In the genomic region with DNA sequence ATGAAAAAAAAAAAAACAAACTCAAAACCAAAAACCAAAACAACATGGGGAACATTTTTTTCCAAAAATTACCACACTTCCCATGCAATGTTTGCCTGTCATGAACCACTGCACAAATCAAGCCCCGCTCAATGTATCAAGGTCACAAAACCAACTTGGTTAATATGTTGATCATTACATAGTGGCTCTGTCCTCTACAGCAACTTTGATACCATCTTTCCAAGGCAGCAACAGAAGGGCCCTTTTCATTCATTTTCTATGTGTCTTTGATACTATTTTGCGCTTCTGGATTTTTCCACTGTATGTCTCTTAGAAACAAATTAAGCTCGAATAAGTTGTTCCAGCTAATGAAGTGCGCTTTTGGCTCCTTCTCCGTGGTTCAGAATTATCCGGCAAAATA, we compare ENCODE assay signal across 9 cellular contexts. TPM values are rescaled to one million over a fixed set of nuclear protein-coding genes. Genes with fewer than 3 reads are reported as not detected.
A peak's percentile ranks its signal among the peaks of the same experiment; 100 is the strongest.
DNase-seq lines count a peak whose midpoint lies in the region; ATAC-seq, FAIRE-seq and TF ChIP-seq lines count a peak whose summit lies in the region.
"Had no signal": no experiment of that assay in that cellular context is flagged by ENCODE, and none has a peak within 500 bp of the region (broad histone marks: within the 10 kb centered on the region; RNA-seq: fewer than 3 reads in every experiment).

No MANE protein-coding gene starts in this region.

- intact Hi-C loops in CD4-positive, alpha-beta T cell (cut with DNase I, micrococcal nuclease), result loop anchor here in 1 of 2 experiments (1.0 to 5.0 kb wide), 6 partner anchors 84 to 376 kb away; partner anchors contain the start of genes CHD6 and TOP1
- intact Hi-C loops in PC-9 (cut with micrococcal nuclease; ENCODE audit: unreplicated experiment), result loop anchor here (1.0 to 5.0 kb wide), 3 partner anchors 49 to 143 kb away; no protein-coding TSS in a partner anchor
- intact Hi-C loops in endothelial cell of umbilical vein (cut with micrococcal nuclease), result no loop called here

- H3K4me1 Mint-ChIP-seq in CD4-positive, alpha-beta T cell (ENCODE audit: low read depth), result peaks cover 38% of the 10 kb centered on the region
- H3K4me1 Mint-ChIP-seq in osteocyte (ENCODE audit: unreplicated experiment), result peaks cover 40% of the 10 kb centered on the region

- peaks cover 14% of the 10 kb centered on the region; the same call in 1 of the 2 replicates for H3F3A ChIP-seq in PC-9 (ENCODE audit: insufficient read depth, low read depth)

- no peak for TF ChIP-seq CTCF in CD4-positive, alpha-beta T cell (IDR thresholded peaks at IDR 0.05)
- TF ChIP-seq CTCF in PC-9 (conservative IDR thresholded peaks at IDR 0.05), result no peak
- no peak for TF ChIP-seq CTCF in endothelial cell of umbilical vein (IDR thresholded peaks at IDR 0.05; ENCODE audit: extremely low read depth in 1 of 2, insufficient read depth in 1 of 2, low read depth in 1 of 2, low read length in 2 of 2)
- TF ChIP-seq CTCF in osteocyte (IDR thresholded peaks at IDR 0.05), result no peak

- H3K27ac Mint-ChIP-seq in CD4-positive, alpha-beta T cell, result peak overlapping the region; percentile 74
- H3K27ac Mint-ChIP-seq in osteocyte (ENCODE audit: unreplicated experiment), result peak overlapping the region; percentile 90

- no peaks in the 10 kb centered on the region for H3K27me3 Mint-ChIP-seq in CD4-positive, alpha-beta T cell
- H3K27me3 Mint-ChIP-seq in osteocyte (ENCODE audit: unreplicated experiment), result no peaks in the 10 kb centered on the region

- POLR2A ChIA-PET in CD4-positive, alpha-beta T cell (lab: Charles Lee), result interaction anchor here (1.1 to 2.4 kb wide), 3 partner anchors 9 to 178 kb away, joined by 3 to 15 read pairs (median 4); partner anchors contain the start of gene PLCG1
- POLR2A ChIA-PET in PC-9 (lab: Charles Lee; ENCODE audit: unreplicated experiment), result no interaction called here
- POLR2A ChIA-PET in endothelial cell of umbilical vein (lab: Charles Lee), result no interaction called here

- H2AFZ ChIP-seq in PC-9 (peak overlapping the region; percentile 98; the same call in 1 of the 2 replicates), endothelial cell of umbilical vein (ENCODE audit: low read depth, low read length) (no peak overlapping the region)

- ATAC-seq in CD4-positive, alpha-beta T cell (ENCODE audit: poor library complexity), result no peak
- ATAC-seq in GM21825 (IDR thresholded peaks at IDR 0.05; ENCODE audit: unreplicated experiment) (no peak), HG03520 (IDR thresholded peaks at IDR 0.05; ENCODE audit: unreplicated experiment) (no peak)

- H3K9ac ChIP-seq in endothelial cell of umbilical vein (replicated peaks; ENCODE audit: extremely low read depth, insufficient read depth, low read length), result peak overlapping the region; percentile 62

- H3K4me3 ChIP-seq in PC-9 (peak overlapping the region; percentile 83), endothelial cell of umbilical vein (replicated peaks in 1 of 3; ENCODE audit: insufficient read depth in 1 of 3, low read depth in 1 of 3, low read length in 3 of 3) (no peak overlapping the region)

- H3K4me1 ChIP-seq in PC-9 (replicated peaks; ENCODE audit: insufficient read depth) (peaks cover 27% of the 10 kb centered on the region), endothelial cell of umbilical vein (ENCODE audit: control insufficient read depth, extremely low read depth, insufficient read depth, low read length) (peaks cover 18% of the 10 kb centered on the region)

- H3K4me2 ChIP-seq in PC-9 (peak overlapping the region; percentile 89), endothelial cell of umbilical vein (ENCODE audit: insufficient read depth, low read length) (peak overlapping the region; percentile 90)

- no peaks in the 10 kb centered on the region for H3K9me3 Mint-ChIP-seq in CD4-positive, alpha-beta T cell
- no peaks in the 10 kb centered on the region for H3K9me3 Mint-ChIP-seq in osteocyte (ENCODE audit: unreplicated experiment)

- H3K27ac ChIP-seq in CD4-positive, alpha-beta T cell (ENCODE audit: low read depth, low read length), result no peak overlapping the region
- H3K27ac ChIP-seq in PC-9 (peak overlapping the region; percentile 51; the same call in 1 of the 2 replicates), endothelial cell of umbilical vein (ENCODE audit: insufficient read depth, low read depth, low read length) (no peak overlapping the region)

- dilution Hi-C loops in endothelial cell of umbilical vein (cut with MboI; ENCODE audit: extremely low pct_ligation_motif_present, low sequenced_read_pairs), result no loop called here

- FAIRE-seq in endothelial cell of umbilical vein (lab: Jason Lieb, UNC), result no peak

- BruUV-seq in PC-9 (replicated peaks; lab: Mats Ljungman, UMichigan) (TSS peak; percentile 66), endothelial cell of umbilical vein (replicated peaks; lab: Mats Ljungman, UMichigan) (TSS peak; percentile 51)

- peak overlapping the region; percentile 90 for H3K4me3 Mint-ChIP-seq in CD4-positive, alpha-beta T cell
- H3K4me3 Mint-ChIP-seq in osteocyte (ENCODE audit: unreplicated experiment), result peak overlapping the region; percentile 86

- H3K9me3 ChIP-seq in CD4-positive, alpha-beta T cell (ENCODE audit: control insufficient read depth, low read length), result no peaks in the 10 kb centered on the region
- H3K9me3 ChIP-seq in PC-9 (ENCODE audit: insufficient read depth, low read depth) (no peaks in the 10 kb centered on the region), endothelial cell of umbilical vein (replicated peaks; ENCODE audit: control insufficient read depth, insufficient read depth, low read length) (no peaks in the 10 kb centered on the region)

- H3K27me3 ChIP-seq in CD4-positive, alpha-beta T cell (ENCODE audit: control insufficient read depth, insufficient read depth, low read length), result no peaks in the 10 kb centered on the region
- H3K27me3 ChIP-seq in PC-9 (ENCODE audit: insufficient read depth, low read depth) (no peaks in the 10 kb centered on the region), endothelial cell of umbilical vein (ENCODE audit: control insufficient read depth in 2 of 2, insufficient read depth in 2 of 2, low read length in 2 of 2) (no peaks in the 10 kb centered on the region)
- H3K27me3 ChIP-seq: foreskin keratinocyte had no signal

- H3K79me2 ChIP-seq in PC-9 (ENCODE audit: low read depth), result peaks cover 24% of the 10 kb centered on the region; the same call in 1 of the 2 replicates
- peaks cover 20% of the 10 kb centered on the region for H3K79me2 ChIP-seq in endothelial cell of umbilical vein (ENCODE audit: control insufficient read depth, insufficient read depth, low read length)

- no peaks in the 10 kb centered on the region for H3K9me1 ChIP-seq in endothelial cell of umbilical vein (replicated peaks; ENCODE audit: control insufficient read depth, extremely low read depth, insufficient read depth, low read length)

- CTCF ChIA-PET in CD4-positive, alpha-beta T cell (lab: Charles Lee), result no interaction called here
- CTCF ChIA-PET in PC-9 (lab: Charles Lee), result no interaction called here
- CTCF ChIA-PET in endothelial cell of umbilical vein (lab: Charles Lee), result interaction anchor here (0.7 to 2.3 kb wide), 3 partner anchors 14 to 143 kb away, joined by 3 to 8 read pairs (median 4); partner anchors contain the start of gene LPIN3

- no peak for TF ChIP-seq POLR2A in endothelial cell of umbilical vein (IDR thresholded peaks at IDR 0.05; ENCODE audit: low read depth, low read length)

- H3K9me2 ChIP-seq in PC-9 (ENCODE audit: insufficient read depth), result no peaks in the 10 kb centered on the region

- H4K20me1 ChIP-seq in PC-9 (ENCODE audit: insufficient read depth) (no peaks in the 10 kb centered on the region; the same call in 1 of the 2 replicates), endothelial cell of umbilical vein (replicated peaks; ENCODE audit: control insufficient read depth, extremely low read depth, insufficient read depth, low read length) (no peaks in the 10 kb centered on the region)

- H3K36me3 Mint-ChIP-seq in CD4-positive, alpha-beta T cell (ENCODE audit: low read depth), result no peaks in the 10 kb centered on the region
- H3K36me3 Mint-ChIP-seq in osteocyte (ENCODE audit: unreplicated experiment), result no peaks in the 10 kb centered on the region

- H3K36me3 ChIP-seq in PC-9 (ENCODE audit: low read depth) (no peaks in the 10 kb centered on the region), endothelial cell of umbilical vein (ENCODE audit: control insufficient read depth in 2 of 2, extremely low read depth in 1 of 2, insufficient read depth in 2 of 2, low read length in 2 of 2) (no peaks in the 10 kb centered on the region)

- no peak for DNase-seq in CD4-positive, alpha-beta T cell
- DNase-seq in PC-9, result no peak
- DNase-seq in endothelial cell of umbilical vein (ENCODE audit: low read depth, low spot score), result no peak
- DNase-seq in osteocyte (ENCODE audit: extremely low spot score, unreplicated experiment), result no peak
- DNase-seq in GF-D8 (lab: John Stamatoyannopoulos, UW), result no peak
- no peak for DNase-seq in midbrain (lab: John Stamatoyannopoulos, UW)

RNA-seq across cellular contexts. Expression of gene ZHX3, which starts 1.5 kb away (rescaled TPM):
- 1 to 10 TPM; 6.6 to 7.6 TPM for total RNA-seq in CD4-positive, alpha-beta T cell
- 21.5 and 23.3 TPM in 2 replicates for total RNA-seq in PC-9 (2021)
- 15.1 and 17.8 TPM in 2 replicates for total RNA-seq in endothelial cell of umbilical vein
- polyA plus RNA-seq in endothelial cell of umbilical vein, result 6.5 and 7.4 TPM in 2 replicates
- polyA plus RNA-seq in endothelial cell of umbilical vein (2011; cell fraction: cytosol; rRNA removed), result 9.1 and 10.4 TPM in 2 replicates
- 19.0 and 20.1 TPM in 2 replicates for polyA plus RNA-seq in endothelial cell of umbilical vein (2011; cell fraction: nucleus; rRNA removed)
- 9.4 and 9.7 TPM in 2 replicates for polyA plus RNA-seq in endothelial cell of umbilical vein (2012)
- 27.4 and 30.2 TPM in 2 replicates for polyA minus RNA-seq in endothelial cell of umbilical vein
- 8.8 TPM for polyA minus RNA-seq in endothelial cell of umbilical vein (2011; cell fraction: cytosol; rRNA and poly(A)+ RNA removed)
- polyA minus RNA-seq in endothelial cell of umbilical vein (2011; cell fraction: nucleus; rRNA and poly(A)+ RNA removed), result 19.5 and 19.7 TPM in 2 replicates
- total RNA-seq in osteocyte, result 43.1 and 44.5 TPM in 2 replicates

RNA-seq across cellular contexts. Expression of gene LPIN3, which starts 24.6 kb away (rescaled TPM):
- total RNA-seq in CD4-positive, alpha-beta T cell, result 1 to 10 TPM; 1.9 to 2.4 TPM
- total RNA-seq in PC-9 (2021), result 12.1 and 15.4 TPM in 2 replicates
- 3.0 and 3.5 TPM in 2 replicates for total RNA-seq in endothelial cell of umbilical vein
- 2.1 and 2.5 TPM in 2 replicates for polyA plus RNA-seq in endothelial cell of umbilical vein
- 1.3 and 1.6 TPM in 2 replicates for polyA plus RNA-seq in endothelial cell of umbilical vein (2011; cell fraction: cytosol; rRNA removed)
- 26.0 and 29.8 TPM in 2 replicates for polyA plus RNA-seq in endothelial cell of umbilical vein (2011; cell fraction: nucleus; rRNA removed)
- 1.7 and 3.2 TPM in 2 replicates for polyA plus RNA-seq in endothelial cell of umbilical vein (2012)
- polyA minus RNA-seq in endothelial cell of umbilical vein, result 2.5 and 3.4 TPM in 2 replicates
- polyA minus RNA-seq in endothelial cell of umbilical vein (2011; cell fraction: cytosol; rRNA and poly(A)+ RNA removed), result 1.3 TPM
- 2.9 and 4.3 TPM in 2 replicates for polyA minus RNA-seq in endothelial cell of umbilical vein (2011; cell fraction: nucleus; rRNA and poly(A)+ RNA removed)
- 2.9 and 3.2 TPM in 2 replicates for total RNA-seq in osteocyte

RNA-seq across cellular contexts. Expression of gene EMILIN3, which starts 50.6 kb away (rescaled TPM):
- total RNA-seq in CD4-positive, alpha-beta T cell, result under 1 TPM; 0.11 to 0.22 TPM
- not detected in 2 replicates for total RNA-seq in PC-9 (2021)
- total RNA-seq in endothelial cell of umbilical vein, result 0.09 TPM in 1 of 2 replicates, not detected in the other
- 0.15 and 0.37 TPM in 2 replicates for polyA plus RNA-seq in endothelial cell of umbilical vein
- polyA plus RNA-seq in endothelial cell of umbilical vein (2011; cell fraction: cytosol; rRNA removed), result 0.18 and 0.21 TPM in 2 replicates
- polyA plus RNA-seq in endothelial cell of umbilical vein (2011; cell fraction: nucleus; rRNA removed), result 0.11 and 0.27 TPM in 2 replicates
- polyA plus RNA-seq in endothelial cell of umbilical vein (2012), result 0.09 and 0.18 TPM in 2 replicates
- 0.17 and 0.29 TPM in 2 replicates for polyA minus RNA-seq in endothelial cell of umbilical vein
- not detected for polyA minus RNA-seq in endothelial cell of umbilical vein (2011; cell fraction: cytosol; rRNA and poly(A)+ RNA removed)
- polyA minus RNA-seq in endothelial cell of umbilical vein (2011; cell fraction: nucleus; rRNA and poly(A)+ RNA removed), result not detected in 2 replicates
- total RNA-seq in osteocyte, result 1.5 and 2.1 TPM in 2 replicates
